ENCODE assay signal across 8 cellular contexts in the genomic region with DNA sequence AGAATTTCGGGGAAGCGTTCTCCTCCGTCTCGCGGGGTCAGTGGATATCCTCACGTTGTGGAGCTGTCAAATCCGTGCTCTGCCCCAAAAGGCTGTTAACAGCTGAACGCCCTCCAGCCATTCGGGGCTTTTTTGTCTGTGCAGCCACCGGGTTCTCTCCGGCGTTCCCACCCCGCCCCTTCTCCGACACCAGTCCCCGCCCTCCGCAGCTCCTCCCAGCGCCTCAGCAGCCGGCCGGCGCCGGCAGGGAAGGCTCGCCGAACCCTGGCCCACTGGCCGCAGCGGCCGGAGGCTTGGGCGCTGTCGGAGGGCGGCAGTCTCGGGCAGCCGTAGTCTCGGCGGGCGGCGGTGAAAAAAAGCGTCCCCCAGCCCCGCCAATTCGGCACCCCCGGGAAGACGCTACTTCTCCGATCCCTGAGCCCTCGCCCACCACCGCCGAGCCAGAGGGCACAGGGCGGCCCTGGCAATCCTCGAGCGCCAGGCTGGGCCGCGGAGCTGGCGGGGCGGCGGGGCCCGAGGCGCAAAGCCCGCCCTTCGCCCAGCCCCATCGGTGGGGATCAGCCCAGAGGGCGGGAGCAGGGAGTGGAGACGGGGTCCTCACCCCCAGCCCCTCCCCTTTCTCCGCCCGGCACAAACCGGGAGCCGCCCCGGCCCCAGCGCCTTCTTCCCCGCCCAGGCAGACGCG. TPM values are rescaled to one million over a fixed set of nuclear protein-coding genes. Genes with fewer than 3 reads are reported as not detected.
A peak's percentile ranks its signal among the peaks of the same experiment; 100 is the strongest.
DNase-seq lines count a peak whose midpoint lies in the region; ATAC-seq and TF ChIP-seq lines count a peak whose summit lies in the region.

TSS of gene SESN1 (minus strand) at position 496 of the 685 bp plus-strand sequence. CDS start 773 bp downstream, outside the sequence.

- peak; percentile 88 for ATAC-seq in stimulated activated naive CD8-positive, alpha-beta T cell treated with anti-CD3 and anti-CD28 coated beads, Interleukin-15, Interleukin-2, amounts not matched to agents 100 U/mL and 50 U/mL, for 24 hours

- H3K4me3 ChIP-seq in fibroblast of pulmonary artery (replicated peaks; ENCODE audit: low read depth, low read length): peak within 1 kb of the TSS; percentile 71

- H3K27ac Mint-ChIP-seq in nephron: peak within 1 kb of the TSS; percentile 100

- no peaks in the 10 kb centered on the region for H3K9me3 Mint-ChIP-seq in nephron

- DNase-seq in ELF-1 (ENCODE audit: low read depth, low spot score) (peak; percentile 94), GOT3 (lab: John Stamatoyannopoulos, UW) (peak; percentile 90), LHCN-M2 (ENCODE audit: low read depth) (peak; percentile 93), fibroblast of pulmonary artery (ENCODE audit: low read depth) (peak; percentile 99)
- DNase-seq in activated T-helper 9 cell treated with anti-CD3 and anti-CD28 coated beads, Interleukin-2, amount 50 U/mL, for 16 hours (ENCODE audit: low read depth): peak; percentile 77
- peak; percentile 91 for DNase-seq in stimulated activated naive CD8-positive, alpha-beta T cell treated with anti-CD3 and anti-CD28 coated beads, Interleukin-15, Interleukin-2, amounts not matched to agents 100 U/mL and 50 U/mL, for 24 hours

- H3K27me3 Mint-ChIP-seq in nephron (ENCODE audit: low read depth): no peaks in the 10 kb centered on the region

- TF ChIP-seq CTCF in fibroblast of pulmonary artery (IDR thresholded peaks at IDR 0.05; ENCODE audit: low read length, missing control alignments) (no peak), nephron (IDR thresholded peaks at IDR 0.05; ENCODE audit: unreplicated experiment in 3 of 3) (no peak)

- H3K4me3 Mint-ChIP-seq in nephron: peak within 1 kb of the TSS; percentile 93 to 100 (median 95)

- peaks cover 60% of the 10 kb centered on the region for H3K4me1 Mint-ChIP-seq in nephron

- peak; percentile 67 for TF ChIP-seq POLR2A in Raji (IDR thresholded peaks at IDR 0.05; ENCODE audit: insufficient read depth, low read depth, low read length)

- peaks cover 14% of the 10 kb centered on the region for H3K36me3 Mint-ChIP-seq in nephron (ENCODE audit: low read depth)

RNA-seq across cellular contexts. Expression of gene SESN1, which starts in this region (rescaled TPM):
- total RNA-seq in LHCN-M2 (2014; rRNA removed): 29.6 and 30.4 TPM in 2 replicates
- polyA plus RNA-seq in LHCN-M2 (2012): 8.8 TPM

Comparison
In these comparisons a context has a peak if more than half of its experiments do, and no peak if none do; other contexts are left out.
1. Peak in every context shown above with its lines: DNase-seq, ATAC-seq and H3K4me3 ChIP-seq.